ENCODE assay signal across 10 cellular contexts in genomic region chr10:9211228-9211627, GRCh38.
DNase-seq lines count a peak whose midpoint lies in the region; ATAC-seq, FAIRE-seq and TF ChIP-seq lines count a peak whose summit lies in the region.
"Had no signal": no experiment of that assay in that cellular context is flagged by ENCODE, and none has a peak within 500 bp of the region (broad histone marks: within the 10 kb centered on the region; RNA-seq: fewer than 3 reads in every experiment).

No MANE protein-coding gene starts in this region.

- POLR2A ChIA-PET in BJ (lab: Charles Lee) = no interaction called here

- no peak overlapping the region for H2AFZ ChIP-seq in mesenchymal stem cell (ENCODE audit: low read depth, low read length)

- H3K27me3 ChIP-seq in BJ (ENCODE audit: control insufficient read depth, insufficient read depth, low read length) = no peaks in the 10 kb centered on the region
- H3K27me3 ChIP-seq in bronchial epithelial cell (ENCODE audit: control insufficient read depth, insufficient read depth, low read length) = no peaks in the 10 kb centered on the region
- no peaks in the 10 kb centered on the region for H3K27me3 ChIP-seq in mesenchymal stem cell (ENCODE audit: control insufficient read depth in 1 of 2, insufficient read depth in 1 of 2, low read length in 2 of 2)
- H3K27me3 ChIP-seq in lower lobe of right lung (ENCODE audit: low read depth) = peaks cover 5% of the 10 kb centered on the region

- H3K4me1 ChIP-seq in mesenchymal stem cell (ENCODE audit: control insufficient read depth, insufficient read depth, low read depth, low read length) (no peaks in the 10 kb centered on the region), lower lobe of right lung (no peaks in the 10 kb centered on the region)

- H3K9ac ChIP-seq in mesenchymal stem cell (ENCODE audit: low read length) = no peak overlapping the region

- ATAC-seq in GM21723 (IDR thresholded peaks at IDR 0.05; ENCODE audit: unreplicated experiment) = no peak
- ATAC-seq in lower lobe of right lung = no peak

- no peak overlapping the region for H2AK5ac ChIP-seq in mesenchymal stem cell (ENCODE audit: low read length, severe bottlenecking)

- no peak for FAIRE-seq in bronchial epithelial cell (lab: Jason Lieb, UNC)
- FAIRE-seq: endometrium had no signal

- no peak overlapping the region for H2BK15ac ChIP-seq in mesenchymal stem cell (ENCODE audit: low read depth, poor library complexity, severe bottlenecking)

- intact Hi-C loops in lower lobe of right lung (cut with DNase I) = no loop called here

- no peak for DNase-seq in BJ (ENCODE audit: low read depth)
- no peak for DNase-seq in LNCaP clone FGC (ENCODE audit: low read depth)
- no peak for DNase-seq in bronchial epithelial cell (ENCODE audit: low read depth)
- peak; percentile 17 for DNase-seq in mesenchymal stem cell
- DNase-seq in DMS114 treated with DMSO at 0.1 percent for 48 hours (lab: John Stamatoyannopoulos, UW; ENCODE audit: unreplicated experiment) = no peak
- no peak for DNase-seq in NCI-H226
- no peak for DNase-seq in lower lobe of right lung
- DNase-seq: NCI-H2227 treated with DMSO at 0.1 percent for 48 hours had no signal

- no peaks in the 10 kb centered on the region for H3K79me1 ChIP-seq in mesenchymal stem cell (replicated peaks; ENCODE audit: low read length, poor library complexity, severe bottlenecking)

- WGBS in mesenchymal stem cell = no CpG with 5 or more reads among the region's 2 CpGs

- no peak overlapping the region for H3K18ac ChIP-seq in mesenchymal stem cell (ENCODE audit: low read depth in 1 of 2, low read length in 2 of 2)

- no peak overlapping the region for H2BK12ac ChIP-seq in mesenchymal stem cell (ENCODE audit: low read length in 2 of 2)

- no peak overlapping the region for H4K91ac ChIP-seq in mesenchymal stem cell (ENCODE audit: low read length)

- H3K36me3 ChIP-seq in BJ (ENCODE audit: control insufficient read depth, insufficient read depth, low read length) (no peaks in the 10 kb centered on the region), bronchial epithelial cell (ENCODE audit: control insufficient read depth, insufficient read depth, low read length) (no peaks in the 10 kb centered on the region), mesenchymal stem cell (ENCODE audit: control insufficient read depth in 1 of 2, insufficient read depth in 2 of 2, low read depth in 1 of 2, low read length in 2 of 2) (no peaks in the 10 kb centered on the region), lower lobe of right lung (no peaks in the 10 kb centered on the region)

- TF ChIP-seq CTCF in BJ (IDR thresholded peaks at IDR 0.05; ENCODE audit: insufficient read depth, low read depth, low read length) (peak; percentile 52), LNCaP clone FGC (IDR thresholded peaks at IDR 0.05; ENCODE audit: control insufficient read depth, extremely low read depth, insufficient read depth) (peak; percentile 41; the same call in 1 of the 2 replicates), bronchial epithelial cell (IDR thresholded peaks at IDR 0.05; ENCODE audit: insufficient read depth, low read length, severe bottlenecking) (peak; percentile 40), lower lobe of right lung (IDR thresholded peaks at IDR 0.05) (no peak)

- no peak overlapping the region for H3K27ac ChIP-seq in mesenchymal stem cell (ENCODE audit: low read length, poor library complexity, severe bottlenecking)
- H3K27ac ChIP-seq in lower lobe of right lung = no peak overlapping the region

- H3K4ac ChIP-seq in mesenchymal stem cell (ENCODE audit: low read depth in 1 of 2, low read length in 2 of 2) = no peak overlapping the region

- H2BK5ac ChIP-seq in mesenchymal stem cell (ENCODE audit: low read depth, low read length, poor library complexity, severe bottlenecking) = no peak overlapping the region

- H3K9me3 ChIP-seq in mesenchymal stem cell (ENCODE audit: control insufficient read depth, low read length) = no peaks in the 10 kb centered on the region
- no peaks in the 10 kb centered on the region for H3K9me3 ChIP-seq in lower lobe of right lung

- H2BK120ac ChIP-seq in mesenchymal stem cell (ENCODE audit: low read depth, low read length) = no peak overlapping the region

- H3K23ac ChIP-seq in mesenchymal stem cell (ENCODE audit: low read length in 2 of 2) = no peak overlapping the region

- no peak overlapping the region for H3K4me2 ChIP-seq in mesenchymal stem cell (ENCODE audit: low read length, poor library complexity, severe bottlenecking)

- H3K14ac ChIP-seq in mesenchymal stem cell (ENCODE audit: low read length in 2 of 2) = no peak overlapping the region

- no peak overlapping the region for H3K4me3 ChIP-seq in BJ (ENCODE audit: low read depth, low read length)
- H3K4me3 ChIP-seq in LNCaP clone FGC (ENCODE audit: low read depth, low read length) = no peak overlapping the region
- H3K4me3 ChIP-seq in bronchial epithelial cell (ENCODE audit: low read depth, low read length) = no peak overlapping the region
- H3K4me3 ChIP-seq in mesenchymal stem cell (ENCODE audit: insufficient read depth in 1 of 2, low read depth in 1 of 2, low read length in 2 of 2) = no peak overlapping the region
- no peak overlapping the region for H3K4me3 ChIP-seq in lower lobe of right lung

- no peak overlapping the region for H4K8ac ChIP-seq in mesenchymal stem cell (ENCODE audit: low read length)

- CTCF ChIA-PET in BJ (lab: Yijun Ruan, JAX) = no interaction called here
